ENCODE assay signal across 2 cellular contexts in genomic region chr4:153628796-153629315, GRCh38.
TF ChIP-seq lines count a peak whose summit lies in the region.

No MANE protein-coding gene starts in this region.

TF ChIP-seq in GM23338, 12 proteins besides CTCF, POLR2A, EP300 and RAD21:
- TF ChIP-seq ETS1 (IDR thresholded peaks at IDR 0.05) (no peak), ZNF331 (CRISPR knock-in tag; IDR thresholded peaks at IDR 0.05; ENCODE audit: low read depth) (no peak)
TF ChIP-seq in GM23338: peak in this region for 0.

TF ChIP-seq in GM12878, 131 proteins besides CTCF, POLR2A, EP300 and RAD21:
- TF ChIP-seq ATF7 (IDR thresholded peaks at IDR 0.05; ENCODE audit: low read depth) = no peak
- no peak for TF ChIP-seq SP1 (IDR thresholded peaks at IDR 0.05; ENCODE audit: low read depth, low read length)
- TF ChIP-seq POLR2AphosphoS5 (IDR thresholded peaks at IDR 0.05; ENCODE audit: low read length) = peak; percentile 22; the same call in 1 of the 2 replicates
